In genomic region chr2:10353931-10354330, GRCh38 we compare ENCODE assay signal across 18 cellular contexts.
"Had no signal": no experiment of that assay in that cellular context is flagged by ENCODE, and none has a peak within 500 bp of the region (broad histone marks: within the 10 kb centered on the region; RNA-seq: fewer than 3 reads in every experiment).

No MANE protein-coding gene starts in this region.

- ATAC-seq: body of pancreas, mucosa of descending colon, natural killer cell, upper lobe of right lung had no signal

- H3K27ac Mint-ChIP-seq: activated naive CD4-positive, alpha-beta T cell treated with anti-CD3 and anti-CD28 coated beads, Interleukin-2, amount 10 ng/mL, durations not matched to agents 7 days and 5 days; memory B cell had no signal

- H3K36me3 Mint-ChIP-seq: natural killer cell had no signal

- H3K27me3 ChIP-seq: body of pancreas, esophagus squamous epithelium, neutrophil, suprapubic skin, upper lobe of right lung had no signal

- H3K4me3 ChIP-seq: body of pancreas, coronary artery, esophagus squamous epithelium, left ventricle myocardium inferior, mucosa of descending colon, suprapubic skin, upper lobe of right lung had no signal

- H3K27ac ChIP-seq: body of pancreas, coronary artery, esophagus squamous epithelium, left ventricle myocardium inferior, neutrophil, suprapubic skin, upper lobe of right lung had no signal

- DNase-seq: activated CD4-positive, CD25-positive, alpha-beta regulatory T cell treated with anti-CD3 and anti-CD28 coated beads, Interleukin-2, amount 50 U/mL, for 72 hours; activated naive CD4-positive, alpha-beta T cell treated with anti-CD3 and anti-CD28 coated beads, Interleukin-2, amount 10 ng/mL, durations not matched to agents 7 days and 5 days; amniotic stem cell; body of pancreas; caudate nucleus; esophagus squamous epithelium; hippocampal formation; left ventricle myocardium inferior; natural killer cell; retina; stimulated activated CD4-positive, alpha-beta T cell treated with anti-CD3 and anti-CD28 coated beads, Interleukin-2, amount 100 ng/mL, for 48 hours; stimulated activated naive CD4-positive, alpha-beta T cell treated with Interleukin-2 at 50 U/mL for 16 hours; upper lobe of right lung had no signal

- H3K4me3 Mint-ChIP-seq: activated naive CD4-positive, alpha-beta T cell treated with anti-CD3 and anti-CD28 coated beads, Interleukin-2, amount 10 ng/mL, durations not matched to agents 7 days and 5 days; memory B cell; natural killer cell had no signal

- H3K9me3 Mint-ChIP-seq: activated naive CD4-positive, alpha-beta T cell treated with anti-CD3 and anti-CD28 coated beads, Interleukin-2, amount 10 ng/mL, durations not matched to agents 7 days and 5 days; memory B cell; natural killer cell had no signal

- H3K9me3 ChIP-seq: body of pancreas, esophagus squamous epithelium, left ventricle myocardium inferior, mucosa of descending colon, neutrophil, suprapubic skin, upper lobe of right lung had no signal

- H3K4me1 ChIP-seq: esophagus squamous epithelium, suprapubic skin had no signal

- H3K36me3 ChIP-seq: upper lobe of right lung had no signal

- H3K27me3 Mint-ChIP-seq: activated naive CD4-positive, alpha-beta T cell treated with anti-CD3 and anti-CD28 coated beads, Interleukin-2, amount 10 ng/mL, durations not matched to agents 7 days and 5 days; memory B cell had no signal
